Comparison of ENCODE assay signal across 16 cellular contexts in genomic region chr13:50650936-50651638, GRCh38.
A peak's percentile ranks its signal among the peaks of the same experiment; 100 is the strongest.
DNase-seq lines count a peak whose midpoint lies in the region; ATAC-seq and TF ChIP-seq lines count a peak whose summit lies in the region.
"Had no signal": no experiment of that assay in that cellular context is flagged by ENCODE, and none has a peak within 500 bp of the region (broad histone marks: within the 10 kb centered on the region; RNA-seq: fewer than 3 reads in every experiment).

No MANE protein-coding gene starts in this region.

- peaks cover 9% of the 10 kb centered on the region for H3K4me1 Mint-ChIP-seq in endothelial cell (ENCODE audit: unreplicated experiment)

- no peaks in the 10 kb centered on the region for H3K79me2 ChIP-seq in parathyroid adenoma

- H2AFZ ChIP-seq in parathyroid adenoma, result peak overlapping the region; percentile 39

- H3K27me3 Mint-ChIP-seq in endothelial cell (ENCODE audit: unreplicated experiment), result peaks cover 1% of the 10 kb centered on the region

- TF ChIP-seq POLR2A in spleen (IDR thresholded peaks at IDR 0.05), result no peak

- H3K36me3 ChIP-seq in parathyroid adenoma (ENCODE audit: control insufficient read depth, insufficient read depth, low read length) (no peaks in the 10 kb centered on the region), spleen (no peaks in the 10 kb centered on the region)
- H3K36me3 ChIP-seq: ovary had no signal

- H3K4me1 ChIP-seq in parathyroid adenoma (no peaks in the 10 kb centered on the region), spleen (peaks cover 0 to 3% (median 0%) of the 10 kb centered on the region in 6 donors)
- H3K4me1 ChIP-seq: A549 had no signal

- intact Hi-C loops in spleen (cut with DNase I; ENCODE audit: low total_unique reads), result no loop called here

- H3K9me3 ChIP-seq in parathyroid adenoma (ENCODE audit: control insufficient read depth, low read length) (no peaks in the 10 kb centered on the region), spleen (no peaks in the 10 kb centered on the region)
- H3K9me3 ChIP-seq: A549, ovary had no signal

- H3K4me3 Mint-ChIP-seq in endothelial cell (ENCODE audit: unreplicated experiment), result no peak overlapping the region

- no peak for TF ChIP-seq CTCF in endothelial cell (IDR thresholded peaks at IDR 0.05; ENCODE audit: unreplicated experiment)
- TF ChIP-seq CTCF in parathyroid adenoma (IDR thresholded peaks at IDR 0.05), result no peak
- no peak for TF ChIP-seq CTCF in spleen (IDR thresholded peaks at IDR 0.05 in 8 of 11, conservative IDR thresholded peaks at IDR 0.05 in 3 of 11)

- no peak overlapping the region for H3K4me2 ChIP-seq in parathyroid adenoma (ENCODE audit: low read length)
- H3K4me2 ChIP-seq: A549 had no signal

- no peaks in the 10 kb centered on the region for H3K9me3 Mint-ChIP-seq in endothelial cell (ENCODE audit: unreplicated experiment)

- H3K27ac ChIP-seq in parathyroid adenoma (no peak overlapping the region), spleen (no peak overlapping the region)
- H3K27ac ChIP-seq: A549, foreskin keratinocyte, ovary, RWPE1 had no signal

- peak; percentile 83 for DNase-seq in NCI-H2107 treated with DMSO at 0.1 percent for 48 hours (lab: John Stamatoyannopoulos, UW; ENCODE audit: unreplicated experiment)
- no peak for DNase-seq in NCI-H2107 (lab: John Stamatoyannopoulos, UW)
- peak; percentile 5 for DNase-seq in NCI-H1092 (lab: John Stamatoyannopoulos, UW)
- no peak for DNase-seq in endothelial cell (ENCODE audit: low spot score)
- DNase-seq in spleen, result no peak
- no peak for DNase-seq in activated gamma-delta T cell treated with Interleukin-2 at 50 U/mL for 16 hours
- DNase-seq: activated T-cell treated with anti-CD3 and anti-CD28 coated beads, Interleukin-2, amount 50 U/mL, for 48 hours; foreskin keratinocyte; kidney glomerular epithelial cell; NCI-H2029 treated with DMSO at 0.1 percent for 48 hours; ovary; stimulated activated CD4-positive, alpha-beta T cell treated with anti-CD3 and anti-CD28 coated beads, Interleukin-4, amount 100 ng/mL, for 1 hour had no signal

- ATAC-seq in HG02642 (IDR thresholded peaks at IDR 0.05; ENCODE audit: poor library complexity, unreplicated experiment), result no peak
- ATAC-seq: A549, foreskin keratinocyte had no signal

- H3K36me3 Mint-ChIP-seq in endothelial cell (ENCODE audit: low read depth, unreplicated experiment), result no peaks in the 10 kb centered on the region

- H3K4me3 ChIP-seq in parathyroid adenoma (ENCODE audit: low read depth, low read length) (no peak overlapping the region), spleen (no peak overlapping the region)
- H3K4me3 ChIP-seq: A549, ovary had no signal

- H3K27ac Mint-ChIP-seq in endothelial cell (ENCODE audit: unreplicated experiment), result peak overlapping the region; percentile 24

- H3K9ac ChIP-seq in parathyroid adenoma, result no peak overlapping the region

- WGBS in spleen, 5 donors, result 40 to 54% (median 48%) methylated on average over 6 of the region's 6 CpGs

- H3K27me3 ChIP-seq in parathyroid adenoma (ENCODE audit: control insufficient read depth, insufficient read depth, low read length), result no peaks in the 10 kb centered on the region
- no peaks in the 10 kb centered on the region for H3K27me3 ChIP-seq in spleen (replicated peaks in 1 of 7)
- H3K27me3 ChIP-seq: foreskin keratinocyte, ovary had no signal

Comparison
In these comparisons a context has a peak if more than half of its experiments do, and no peak if none do; other contexts are left out.
1. DNase-seq: peak in NCI-H2107 treated with DMSO at 0.1 percent for 48 hours (single experiment) and NCI-H1092 (single experiment); none in NCI-H2107 (single experiment), endothelial cell (single experiment), spleen (single experiment) and activated gamma-delta T cell treated with Interleukin-2 at 50 U/mL for 16 hours (single experiment).